2 cellular contexts compared by ENCODE assay signal in genomic region chr5:204966-205670, GRCh38.
TF ChIP-seq lines count a peak whose summit lies in the region.

No MANE protein-coding gene starts in this region.

TF ChIP-seq in HCT116, 20 proteins besides CTCF, POLR2A, EP300 and RAD21:
- no peak for TF ChIP-seq SP1 (IDR thresholded peaks at IDR 0.05; ENCODE audit: low read depth)
- TF ChIP-seq ZFX (IDR thresholded peaks at IDR 0.05): no peak
- TF ChIP-seq CEBPB (IDR thresholded peaks at IDR 0.05; ENCODE audit: low read depth): no peak
- no peak for TF ChIP-seq TCF7L2 (IDR thresholded peaks at IDR 0.05; ENCODE audit: borderline replicate concordance, extremely low read depth, insufficient read depth, insufficient read length)
- no peak for TF ChIP-seq FOSL1 (IDR thresholded peaks at IDR 0.05; ENCODE audit: low read depth)
- TF ChIP-seq SIN3A (IDR thresholded peaks at IDR 0.05; ENCODE audit: low read depth): no peak
- TF ChIP-seq MAX (IDR thresholded peaks at IDR 0.05): no peak
- TF ChIP-seq, protein P1, sequence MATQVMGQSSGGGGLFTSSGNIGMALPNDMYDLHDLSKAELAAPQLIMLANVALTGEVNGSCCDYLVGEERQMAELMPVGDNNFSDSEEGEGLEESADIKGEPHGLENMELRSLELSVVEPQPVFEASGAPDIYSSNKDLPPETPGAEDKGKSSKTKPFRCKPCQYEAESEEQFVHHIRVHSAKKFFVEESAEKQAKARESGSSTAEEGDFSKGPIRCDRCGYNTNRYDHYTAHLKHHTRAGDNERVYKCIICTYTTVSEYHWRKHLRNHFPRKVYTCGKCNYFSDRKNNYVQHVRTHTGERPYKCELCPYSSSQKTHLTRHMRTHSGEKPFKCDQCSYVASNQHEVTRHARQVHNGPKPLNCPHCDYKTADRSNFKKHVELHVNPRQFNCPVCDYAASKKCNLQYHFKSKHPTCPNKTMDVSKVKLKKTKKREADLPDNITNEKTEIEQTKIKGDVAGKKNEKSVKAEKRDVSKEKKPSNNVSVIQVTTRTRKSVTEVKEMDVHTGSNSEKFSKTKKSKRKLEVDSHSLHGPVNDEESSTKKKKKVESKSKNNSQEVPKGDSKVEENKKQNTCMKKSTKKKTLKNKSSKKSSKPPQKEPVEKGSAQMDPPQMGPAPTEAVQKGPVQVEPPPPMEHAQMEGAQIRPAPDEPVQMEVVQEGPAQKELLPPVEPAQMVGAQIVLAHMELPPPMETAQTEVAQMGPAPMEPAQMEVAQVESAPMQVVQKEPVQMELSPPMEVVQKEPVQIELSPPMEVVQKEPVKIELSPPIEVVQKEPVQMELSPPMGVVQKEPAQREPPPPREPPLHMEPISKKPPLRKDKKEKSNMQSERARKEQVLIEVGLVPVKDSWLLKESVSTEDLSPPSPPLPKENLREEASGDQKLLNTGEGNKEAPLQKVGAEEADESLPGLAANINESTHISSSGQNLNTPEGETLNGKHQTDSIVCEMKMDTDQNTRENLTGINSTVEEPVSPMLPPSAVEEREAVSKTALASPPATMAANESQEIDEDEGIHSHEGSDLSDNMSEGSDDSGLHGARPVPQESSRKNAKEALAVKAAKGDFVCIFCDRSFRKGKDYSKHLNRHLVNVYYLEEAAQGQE (IDR thresholded peaks at IDR 0.05; ENCODE audit: low read depth): no peak
- no peak for TF ChIP-seq ZBTB33 (IDR thresholded peaks at IDR 0.05; ENCODE audit: extremely low read depth, insufficient replicate concordance, low read length)
- no peak for TF ChIP-seq ZNF274 (IDR thresholded peaks at IDR 0.05; ENCODE audit: low read depth, low read length)
- TF ChIP-seq JUND (IDR thresholded peaks at IDR 0.05): no peak
- no peak for TF ChIP-seq EGR1 (IDR thresholded peaks at IDR 0.05; ENCODE audit: low read depth)
- no peak for TF ChIP-seq ELF1 (IDR thresholded peaks at IDR 0.05; ENCODE audit: borderline replicate concordance, low read depth)
- TF ChIP-seq ATF3 (IDR thresholded peaks at IDR 0.05): no peak
- TF ChIP-seq YY1 (IDR thresholded peaks at IDR 0.05; ENCODE audit: extremely low read depth, insufficient replicate concordance, low read depth, low read length): no peak
- TF ChIP-seq POLR2AphosphoS5 (IDR thresholded peaks at IDR 0.05; ENCODE audit: low read depth, low read length): no peak
- no peak for TF ChIP-seq EZH2phosphoT487 (IDR thresholded peaks at IDR 0.05; ENCODE audit: borderline replicate concordance)
- TF ChIP-seq EZH2 (IDR thresholded peaks at IDR 0.05): no peak

TF ChIP-seq in GM12878, 131 proteins besides CTCF, POLR2A, EP300 and RAD21:
- TF ChIP-seq ZNF687 (IDR thresholded peaks at IDR 0.05): no peak
- no peak for TF ChIP-seq CEBPB (IDR thresholded peaks at IDR 0.05; ENCODE audit: borderline replicate concordance in 1 of 2, low read depth in 2 of 2, low read length in 2 of 2)
- no peak for TF ChIP-seq CUX1 (IDR thresholded peaks at IDR 0.05; ENCODE audit: insufficient replicate concordance, low read depth, low read length)
- TF ChIP-seq EZH2 (IDR thresholded peaks at IDR 0.05; ENCODE audit: borderline replicate concordance, control insufficient read depth, low read depth, low read length): no peak
- TF ChIP-seq POU2F2 (IDR thresholded peaks at IDR 0.05; ENCODE audit: borderline replicate concordance, low read depth, low read length): no peak
- no peak for TF ChIP-seq SMC3 (IDR thresholded peaks at IDR 0.05; ENCODE audit: borderline replicate concordance, low read length)
- TF ChIP-seq USF2 (IDR thresholded peaks at IDR 0.05; ENCODE audit: borderline replicate concordance, low read depth, low read length): no peak
- no peak for TF ChIP-seq CBFB (IDR thresholded peaks at IDR 0.05; ENCODE audit: low read depth)
- TF ChIP-seq, protein P2, sequence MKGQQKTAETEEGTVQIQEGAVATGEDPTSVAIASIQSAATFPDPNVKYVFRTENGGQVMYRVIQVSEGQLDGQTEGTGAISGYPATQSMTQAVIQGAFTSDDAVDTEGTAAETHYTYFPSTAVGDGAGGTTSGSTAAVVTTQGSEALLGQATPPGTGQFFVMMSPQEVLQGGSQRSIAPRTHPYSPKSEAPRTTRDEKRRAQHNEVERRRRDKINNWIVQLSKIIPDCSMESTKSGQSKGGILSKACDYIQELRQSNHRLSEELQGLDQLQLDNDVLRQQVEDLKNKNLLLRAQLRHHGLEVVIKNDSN (IDR thresholded peaks at IDR 0.05; ENCODE audit: borderline replicate concordance, extremely low read length, insufficient read depth, low read depth, low read length): no peak
- TF ChIP-seq BACH1 (IDR thresholded peaks at IDR 0.05; ENCODE audit: borderline replicate concordance): no peak
- no peak for TF ChIP-seq RUNX3 (IDR thresholded peaks at IDR 0.05; ENCODE audit: low read length)
- no peak for TF ChIP-seq POLR2AphosphoS2 (IDR thresholded peaks at IDR 0.05; ENCODE audit: low read depth, low read length)
- TF ChIP-seq SP1 (IDR thresholded peaks at IDR 0.05; ENCODE audit: low read depth, low read length): no peak
- TF ChIP-seq CBX3 (IDR thresholded peaks at IDR 0.05; ENCODE audit: borderline replicate concordance, low read depth): no peak
- no peak for TF ChIP-seq DPF2 (IDR thresholded peaks at IDR 0.05)
- no peak for TF ChIP-seq EED (IDR thresholded peaks at IDR 0.05; ENCODE audit: low read depth)
- TF ChIP-seq ZNF384 (IDR thresholded peaks at IDR 0.05; ENCODE audit: borderline replicate concordance, low read depth, low read length): no peak
